ENCODE assay signal across 16 cellular contexts in genomic region chr6:36432151-36432633, GRCh38. TPM values are rescaled to one million over a fixed set of nuclear protein-coding genes. Genes with fewer than 3 reads are reported as not detected.
DNase-seq lines count a peak whose midpoint lies in the region; ATAC-seq, FAIRE-seq and TF ChIP-seq lines count a peak whose summit lies in the region.
"Had no signal": no experiment of that assay in that cellular context is flagged by ENCODE, and none has a peak within 500 bp of the region (broad histone marks: within the 10 kb centered on the region; RNA-seq: fewer than 3 reads in every experiment).

No MANE protein-coding gene starts in this region.

- no peak overlapping the region for H3K27ac ChIP-seq in keratinocyte (ENCODE audit: control insufficient read depth, insufficient read depth, low read length)
- H3K27ac ChIP-seq in tibial nerve: no peak overlapping the region

- dilution Hi-C loops in keratinocyte (cut with MboI; ENCODE audit: extremely low pct_ligation_motif_present, low sequenced_read_pairs): no loop called here

- no peak for TF ChIP-seq POLR2A in tibial nerve (IDR thresholded peaks at IDR 0.05)

- H3K9me1 ChIP-seq in keratinocyte (ENCODE audit: control insufficient read depth, extremely low read depth, insufficient read depth, low read length): no peaks in the 10 kb centered on the region

- peak; percentile 50 for FAIRE-seq in GM18507 (lab: Jason Lieb, UNC)
- FAIRE-seq in keratinocyte (lab: Jason Lieb, UNC): peak; percentile 13

- H3K4me1 ChIP-seq in keratinocyte (ENCODE audit: control insufficient read depth, extremely low read depth, insufficient read depth, low read length) (peaks cover 10% of the 10 kb centered on the region), tibial nerve (no peaks in the 10 kb centered on the region)

- no peak for TF ChIP-seq EP300 in tibial nerve (IDR thresholded peaks at IDR 0.05)

- no peaks in the 10 kb centered on the region for H3K79me2 ChIP-seq in keratinocyte (ENCODE audit: control insufficient read depth, insufficient read depth, low read length)

- DNase-seq in AG08395 (ENCODE audit: low spot score): peak; percentile 41
- DNase-seq in GM18507 (ENCODE audit: extremely low spot score, insufficient read length, low read depth): no peak
- DNase-seq in keratinocyte (ENCODE audit: low read depth, low spot score): no peak
- DNase-seq in dermis blood vessel endothelial cell: no peak
- no peak for DNase-seq in NCI-H1436 treated with DMSO at 0.1 percent for 48 hours (lab: John Stamatoyannopoulos, UW)
- DNase-seq in tibial nerve (ENCODE audit: low spot score in 2 of 2): no peak
- DNase-seq in DMS79 treated with DMSO at 0.1 percent for 48 hours (lab: John Stamatoyannopoulos, UW): no peak
- DNase-seq: C1 segment of cervical spinal cord; effector CD4-positive, alpha-beta T cell; glutamatergic neuron; H7; left ventricle myocardium superior; NCI-H2029; posterior cingulate gyrus had no signal

- peak overlapping the region; percentile 24 for H2AFZ ChIP-seq in keratinocyte (ENCODE audit: control insufficient read depth, low read length)

- H3K4me3 ChIP-seq in keratinocyte (ENCODE audit: control insufficient read depth in 2 of 3, extremely low read depth in 1 of 3, insufficient read depth in 2 of 3, low read depth in 1 of 3, low read length in 3 of 3) (peak overlapping the region in 1 of 3 experiments; percentile 15), tibial nerve (no peak overlapping the region)

- H3K36me3 ChIP-seq in keratinocyte (ENCODE audit: control insufficient read depth in 2 of 2, extremely low read depth in 1 of 2, insufficient read depth in 2 of 2, low read length in 2 of 2): no peaks in the 10 kb centered on the region
- no peaks in the 10 kb centered on the region for H3K36me3 ChIP-seq in tibial nerve

- ATAC-seq in SK-N-SH treated with all-trans-retinoic acid at 6 μM for 48 hours: peak; percentile 63
- ATAC-seq: left ventricle myocardium superior had no signal

- no peaks in the 10 kb centered on the region for H4K20me1 ChIP-seq in keratinocyte (ENCODE audit: control insufficient read depth, extremely low read depth, insufficient read depth, low read length)

- WGBS in tibial nerve, 2 donors: 58 to 69% methylated on average over 4 of the region's 4 CpGs

- H3K9me3 ChIP-seq in keratinocyte (ENCODE audit: control insufficient read depth, low read depth, low read length) (no peaks in the 10 kb centered on the region), tibial nerve (no peaks in the 10 kb centered on the region)

- H3K9ac ChIP-seq in keratinocyte (ENCODE audit: control insufficient read depth, extremely low read depth, insufficient read depth, low read length): no peak overlapping the region

- peak overlapping the region; percentile 29 for H3K4me2 ChIP-seq in keratinocyte (ENCODE audit: control insufficient read depth, extremely low read depth, insufficient read depth, low read depth, low read length)

- no peaks in the 10 kb centered on the region for H3K27me3 ChIP-seq in keratinocyte (ENCODE audit: control insufficient read depth, extremely low read depth, insufficient read depth, low read length)
- no peaks in the 10 kb centered on the region for H3K27me3 ChIP-seq in tibial nerve

- no peak for TF ChIP-seq CTCF in keratinocyte (optimal IDR thresholded peaks at IDR 0.05 in 1 of 3, IDR thresholded peaks at IDR 0.05 in 1 of 3, conservative IDR thresholded peaks at IDR 0.05 in 1 of 3; ENCODE audit: extremely low read depth in 1 of 3, insufficient read depth in 2 of 3, low read length in 3 of 3)
- no peak for TF ChIP-seq CTCF in tibial nerve (IDR thresholded peaks at IDR 0.05)

TF ChIP-seq in SK-N-SH treated with all-trans-retinoic acid at 6 μM for 48 hours, 23 proteins besides CTCF, POLR2A, EP300 and RAD21:
- TF ChIP-seq GLIS3 (CRISPR knock-in tag; IDR thresholded peaks at IDR 0.05): no peak
- TF ChIP-seq ISL1 (CRISPR knock-in tag; IDR thresholded peaks at IDR 0.05): 0 out of 2 replicates have a peak, but pooled peaks have one; percentile 32
TF ChIP-seq in SK-N-SH treated with all-trans-retinoic acid at 6 μM for 48 hours: peak in this region for 1.

RNA-seq across cellular contexts. Expression of gene PXT1, which starts 10.5 kb away (rescaled TPM):
- 0.06 to 0.08 TPM (median 0.06 TPM) in 3 replicates for polyA plus RNA-seq in keratinocyte
- not detected for polyA plus RNA-seq in keratinocyte (2011; ENCODE audit: low read depth)
- 0.09 TPM in 1 of 2 replicates, not detected in the other for polyA plus RNA-seq in keratinocyte (2011; cell fraction: cytosol; rRNA removed)
- polyA plus RNA-seq in keratinocyte (2011; cell fraction: nucleus; rRNA removed): not detected in 2 replicates
- polyA plus RNA-seq in keratinocyte (2012; ENCODE audit: low replicate concordance): 0.07 TPM in 1 of 2 replicates, not detected in the other
- 0.16 TPM in 1 of 3 replicates, not detected in the others for polyA minus RNA-seq in keratinocyte
- polyA minus RNA-seq in keratinocyte (2011; cell fraction: cytosol; rRNA and poly(A)+ RNA removed): not detected
- polyA minus RNA-seq in keratinocyte (2011; cell fraction: nucleus; rRNA and poly(A)+ RNA removed): not detected in 2 replicates
- total RNA-seq in dermis blood vessel endothelial cell: not detected in 2 replicates
- not detected for total RNA-seq in tibial nerve
- polyA plus RNA-seq: IgD-negative memory B cell had no signal

RNA-seq across cellular contexts. Expression of gene KCTD20, which starts 10.6 kb away (rescaled TPM):
- polyA plus RNA-seq in keratinocyte: 23.3 to 31.8 TPM (median 24.8 TPM) in 3 replicates
- 5.6 TPM for polyA plus RNA-seq in keratinocyte (2011; ENCODE audit: low read depth)
- 18.1 and 27.3 TPM in 2 replicates for polyA plus RNA-seq in keratinocyte (2011; cell fraction: cytosol; rRNA removed)
- 16.0 TPM in 2 replicates for polyA plus RNA-seq in keratinocyte (2011; cell fraction: nucleus; rRNA removed)
- polyA plus RNA-seq in keratinocyte (2012; ENCODE audit: low replicate concordance): 10.2 and 15.8 TPM in 2 replicates
- 24.9 to 33.7 TPM (median 28.3 TPM) in 3 replicates for polyA minus RNA-seq in keratinocyte
- 24.4 TPM for polyA minus RNA-seq in keratinocyte (2011; cell fraction: cytosol; rRNA and poly(A)+ RNA removed)
- 14.1 and 26.8 TPM in 2 replicates for polyA minus RNA-seq in keratinocyte (2011; cell fraction: nucleus; rRNA and poly(A)+ RNA removed)
- 96.7 and 127 TPM in 2 replicates for total RNA-seq in dermis blood vessel endothelial cell
- 10 to 100 TPM; 48.6 to 64.9 (median 51.8) TPM for total RNA-seq in tibial nerve

RNA-seq across cellular contexts. Expression of gene ETV7, which starts 44.7 kb away (rescaled TPM):
- 0.22 to 0.27 TPM (median 0.25 TPM) in 3 replicates for polyA plus RNA-seq in keratinocyte
- polyA plus RNA-seq in keratinocyte (2011; ENCODE audit: low read depth): 0.30 TPM
- 0.10 and 0.15 TPM in 2 replicates for polyA plus RNA-seq in keratinocyte (2011; cell fraction: cytosol; rRNA removed)
- 0.12 and 0.19 TPM in 2 replicates for polyA plus RNA-seq in keratinocyte (2011; cell fraction: nucleus; rRNA removed)
- 0.42 and 0.47 TPM in 2 replicates for polyA plus RNA-seq in keratinocyte (2012; ENCODE audit: low replicate concordance)
- polyA minus RNA-seq in keratinocyte: 0.40 to 0.98 TPM in 2 of 3 replicates, not detected in the other
- polyA minus RNA-seq in keratinocyte (2011; cell fraction: cytosol; rRNA and poly(A)+ RNA removed): not detected
- not detected in 2 replicates for polyA minus RNA-seq in keratinocyte (2011; cell fraction: nucleus; rRNA and poly(A)+ RNA removed)
- 0.09 and 0.17 TPM in 2 replicates for total RNA-seq in dermis blood vessel endothelial cell
- total RNA-seq in tibial nerve: 1 to 10 TPM in 3 of 4 donors, under 1 TPM in 1; 0.60 to 9.2 (median 2.9) TPM
